7 cellular contexts compared by ENCODE assay signal in the genomic region with DNA sequence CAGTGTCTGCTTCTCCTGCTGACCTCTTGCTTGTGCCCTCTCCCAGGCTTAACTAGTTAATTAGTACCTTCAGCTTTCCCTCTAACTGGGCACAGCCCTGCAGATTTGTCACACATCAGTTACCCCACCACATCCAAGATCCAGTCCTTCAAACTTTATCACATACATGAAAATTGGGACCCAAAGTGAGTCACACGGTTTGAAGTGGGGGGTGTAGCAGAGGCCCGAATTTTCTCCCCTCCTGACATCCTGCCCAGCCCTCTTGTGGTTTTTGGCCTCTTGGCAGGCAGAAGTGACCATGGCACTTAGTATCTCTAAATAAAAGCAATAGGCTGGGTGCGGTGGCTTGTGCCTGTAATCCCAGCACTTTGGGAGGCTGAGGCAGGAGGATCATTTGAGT. TPM values are rescaled to one million over a fixed set of nuclear protein-coding genes. Genes with fewer than 3 reads are reported as not detected.
DNase-seq lines count a peak whose midpoint lies in the region; TF ChIP-seq lines count a peak whose summit lies in the region.
"Had no signal": no experiment of that assay in that cellular context is flagged by ENCODE, and none has a peak within 500 bp of the region (broad histone marks: within the 10 kb centered on the region; RNA-seq: fewer than 3 reads in every experiment).

No MANE protein-coding gene starts in this region.

- TF ChIP-seq POLR2A in tibial nerve (IDR thresholded peaks at IDR 0.05) = no peak

- H3K9me3 Mint-ChIP-seq in endothelial cell (ENCODE audit: unreplicated experiment) = no peaks in the 10 kb centered on the region

- no TSS peak for BruUV-seq in PC-9 (replicated peaks; lab: Mats Ljungman, UMichigan)

- H2AFZ ChIP-seq in PC-9 = no peak overlapping the region

- no peaks in the 10 kb centered on the region for H3K9me3 ChIP-seq in PC-9 (ENCODE audit: insufficient read depth, low read depth)
- no peaks in the 10 kb centered on the region for H3K9me3 ChIP-seq in tibial nerve

- H3K4me2 ChIP-seq in PC-9 = peak overlapping the region; percentile 89

- H3K27me3 Mint-ChIP-seq in endothelial cell (ENCODE audit: unreplicated experiment) = peaks cover 9% of the 10 kb centered on the region

- POLR2A ChIA-PET in PC-9 (lab: Charles Lee; ENCODE audit: unreplicated experiment) = no interaction called here

- CTCF ChIA-PET in PC-9 (lab: Charles Lee) = interaction anchor here (0.8 kb wide), 1 partner anchor 20 kb away, joined by 10 read pairs; no protein-coding TSS in a partner anchor

- WGBS in tibial nerve, 2 donors = 54 to 56% methylated on average over 3 of the region's 3 CpGs

- DNase-seq in Caki2 (ENCODE audit: low read depth) = peak; percentile 93
- DNase-seq in PC-9 = peak in 1 of 2 experiments; percentile 56
- peak; percentile 42 for DNase-seq in kidney glomerular epithelial cell (lab: John Stamatoyannopoulos, UW)
- DNase-seq in endothelial cell (ENCODE audit: low spot score) = no peak
- DNase-seq in NCI-H187 (lab: John Stamatoyannopoulos, UW) = no peak
- no peak for DNase-seq in tibial nerve (ENCODE audit: low spot score in 2 of 2)
- DNase-seq: stimulated activated CD4-positive, alpha-beta T cell treated with anti-CD3 and anti-CD28 coated beads, Interleukin-12 subunit alpha, Interleukin-12 subunit beta, amount 100 ng/mL, for 4 hours had no signal

- H3K4me3 Mint-ChIP-seq in endothelial cell (ENCODE audit: unreplicated experiment) = no peak overlapping the region

- peaks cover 20% of the 10 kb centered on the region for H3F3A ChIP-seq in PC-9 (ENCODE audit: insufficient read depth, low read depth)

- H4K20me1 ChIP-seq in PC-9 (ENCODE audit: insufficient read depth) = no peaks in the 10 kb centered on the region

- H3K36me3 ChIP-seq in PC-9 (ENCODE audit: low read depth) (peaks cover 6% of the 10 kb centered on the region; the same call in 1 of the 2 replicates), tibial nerve (peaks cover 0 to 11% (median 0%) of the 10 kb centered on the region in 3 donors)

- in situ Hi-C loops in Caki2 (cut with HindIII; ENCODE audit: low pct_unique_long_range_greater_than_20kb, low sequenced_read_pairs) = no loop called here

- TF ChIP-seq EP300 in tibial nerve (IDR thresholded peaks at IDR 0.05) = no peak

- H3K27ac Mint-ChIP-seq in endothelial cell (ENCODE audit: unreplicated experiment) = no peak overlapping the region

- peaks cover 68% of the 10 kb centered on the region for H3K79me2 ChIP-seq in PC-9 (ENCODE audit: low read depth)

- no peak overlapping the region for H3K4me3 ChIP-seq in PC-9
- no peak overlapping the region for H3K4me3 ChIP-seq in tibial nerve

- TF ChIP-seq CTCF in PC-9 (conservative IDR thresholded peaks at IDR 0.05) (no peak; the same call in 1 of the 2 replicates), endothelial cell (IDR thresholded peaks at IDR 0.05; ENCODE audit: unreplicated experiment) (no peak), tibial nerve (IDR thresholded peaks at IDR 0.05) (no peak)

- H3K4me1 Mint-ChIP-seq in endothelial cell (ENCODE audit: unreplicated experiment) = peaks cover 18% of the 10 kb centered on the region

- peak overlapping the region; percentile 19 for H3K27ac ChIP-seq in PC-9
- H3K27ac ChIP-seq in tibial nerve = peak overlapping the region in 2 of 4 donors; percentile 21 to 30

- no peaks in the 10 kb centered on the region for H3K27me3 ChIP-seq in PC-9 (ENCODE audit: insufficient read depth, low read depth)
- no peaks in the 10 kb centered on the region for H3K27me3 ChIP-seq in tibial nerve

- intact Hi-C loops in PC-9 (cut with micrococcal nuclease; ENCODE audit: unreplicated experiment) = no loop called here

- peaks cover 60% of the 10 kb centered on the region for H3K4me1 ChIP-seq in PC-9 (replicated peaks; ENCODE audit: insufficient read depth)
- peaks cover 0 to 50% (median 23%) of the 10 kb centered on the region in 4 donors for H3K4me1 ChIP-seq in tibial nerve

- peaks cover 4% of the 10 kb centered on the region for H3K36me3 Mint-ChIP-seq in endothelial cell (ENCODE audit: low read depth, unreplicated experiment)

- H3K9me2 ChIP-seq in PC-9 (ENCODE audit: insufficient read depth) = no peaks in the 10 kb centered on the region

RNA-seq across cellular contexts. Expression of gene MAPKAPK3, which starts 3.9 kb away (rescaled TPM):
- 172 and 238 TPM in 2 replicates for total RNA-seq in Caki2 (2014; rRNA removed; shearing (Covaris generic); ENCODE audit: low replicate concordance)
- total RNA-seq in PC-9 (2021) = 88.2 and 99.5 TPM in 2 replicates
- 6.4 TPM for total RNA-seq in endothelial cell (ENCODE audit: unreplicated experiment)
- total RNA-seq in tibial nerve = 10 to 100 TPM; 17.2 to 53.7 (median 18.0) TPM

RNA-seq across cellular contexts. Expression of gene CISH, which starts 9.3 kb away (rescaled TPM):
- total RNA-seq in Caki2 (2014; rRNA removed; shearing (Covaris generic); ENCODE audit: low replicate concordance) = 0.30 and 2.5 TPM in 2 replicates
- total RNA-seq in PC-9 (2021) (2.7 and 3.2 TPM in 2 replicates), endothelial cell (ENCODE audit: unreplicated experiment) (2.6 TPM), tibial nerve (10 to 100 TPM in 1 of 4 donors, 1 to 10 TPM in 3; 5.5 to 15.5 (median 5.8) TPM)

RNA-seq across cellular contexts. Expression of gene HEMK1, which starts 51.5 kb away (rescaled TPM):
- 13.2 and 25.6 TPM in 2 replicates for total RNA-seq in Caki2 (2014; rRNA removed; shearing (Covaris generic); ENCODE audit: low replicate concordance)
- total RNA-seq in PC-9 (2021) (20.6 and 24.2 TPM in 2 replicates), endothelial cell (ENCODE audit: unreplicated experiment) (10.9 TPM), tibial nerve (10 to 100 TPM in 1 of 4 donors, 1 to 10 TPM in 3; 6.9 to 10.2 (median 8.8) TPM)

RNA-seq across cellular contexts. Expression of gene C3orf18, which starts 53.3 kb away (rescaled TPM):
- 3.8 and 7.1 TPM in 2 replicates for total RNA-seq in Caki2 (2014; rRNA removed; shearing (Covaris generic); ENCODE audit: low replicate concordance)
- total RNA-seq in PC-9 (2021) = 7.4 and 7.5 TPM in 2 replicates
- total RNA-seq in endothelial cell (ENCODE audit: unreplicated experiment) = 4.0 TPM
- total RNA-seq in tibial nerve = 10 to 100 TPM; 12.2 to 21.1 (median 19.1) TPM

RNA-seq across cellular contexts. Expression of gene DOCK3, which starts 53.9 kb away (rescaled TPM):
- total RNA-seq in Caki2 (2014; rRNA removed; shearing (Covaris generic); ENCODE audit: low replicate concordance) = 0.26 and 0.61 TPM in 2 replicates
- total RNA-seq in PC-9 (2021) = 15.2 and 16.9 TPM in 2 replicates
- 1.3 TPM for total RNA-seq in endothelial cell (ENCODE audit: unreplicated experiment)
- total RNA-seq in tibial nerve = 1 to 10 TPM; 4.0 to 6.3 (median 5.8) TPM

Comparison
In these comparisons a context has a peak if more than half of its experiments do, and no peak if none do; other contexts are left out.
1. DNase-seq: peak in Caki2 (single experiment) and kidney glomerular epithelial cell (single experiment); none in endothelial cell (single experiment), NCI-H187 (0 of 2) and tibial nerve (0 of 2).